Comparison of ENCODE assay signal across 8 cellular contexts in the genomic region with DNA sequence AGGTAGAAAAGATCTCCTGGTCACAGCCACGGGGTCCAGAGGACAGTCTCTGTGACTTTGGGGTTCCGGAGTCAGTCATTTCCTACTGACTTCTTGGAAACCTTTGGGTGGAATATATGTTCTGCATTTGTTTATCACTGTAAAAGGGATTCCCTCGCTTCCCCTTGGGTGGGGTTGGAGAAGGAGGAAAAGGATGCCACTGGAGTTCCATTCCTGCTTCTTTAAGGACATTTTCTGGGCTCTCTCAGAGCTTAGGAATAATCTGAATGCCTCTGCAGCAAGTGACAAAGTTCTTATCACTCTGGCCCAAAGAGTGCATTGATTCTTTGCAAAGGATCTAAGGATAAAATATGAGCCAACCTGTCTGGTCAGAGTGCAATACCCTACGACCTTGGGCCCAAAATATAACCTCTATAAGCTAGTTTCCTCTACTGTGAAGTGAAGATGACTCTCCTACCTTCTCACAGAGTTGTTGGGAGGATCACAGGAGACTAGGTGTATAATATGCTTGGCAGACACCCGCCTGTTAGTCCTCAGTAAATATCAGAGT. TPM values are rescaled to one million over a fixed set of nuclear protein-coding genes. Genes with fewer than 3 reads are reported as not detected.
DNase-seq lines count a peak whose midpoint lies in the region; ATAC-seq and TF ChIP-seq lines count a peak whose summit lies in the region.

No MANE protein-coding gene starts in this region.

- ATAC-seq in T-helper 17 cell (no peak), right cardiac atrium (no peak), GM19324 (IDR thresholded peaks at IDR 0.05; ENCODE audit: low FRiP score, unreplicated experiment) (no peak), GM21529 (IDR thresholded peaks at IDR 0.05; ENCODE audit: unreplicated experiment) (no peak)

- peak overlapping the region; percentile 54 for H3K4me2 ChIP-seq in DOHH2 (ENCODE audit: low read length)

- H3K4me3 ChIP-seq in DOHH2 (ENCODE audit: low read length): peak overlapping the region; percentile 28; the same call in 1 of the 2 replicates
- H3K4me3 ChIP-seq in right cardiac atrium (ENCODE audit: low read length): no peak overlapping the region
- H3K4me3 ChIP-seq in skin epidermis: no peak overlapping the region
- no peak overlapping the region for H3K4me3 ChIP-seq in SJCRH30

- H3K4me3 Mint-ChIP-seq in T-helper 17 cell: peak overlapping the region; percentile 63

- peaks cover 78% of the 10 kb centered on the region for H3K4me1 Mint-ChIP-seq in T-helper 17 cell

- H3K4me1 ChIP-seq in DOHH2 (ENCODE audit: control insufficient read depth, low read length) (peaks cover 23% of the 10 kb centered on the region), right cardiac atrium (ENCODE audit: control insufficient read depth, insufficient read depth, low read length) (peaks cover 21% of the 10 kb centered on the region), SJCRH30 (peaks cover 4% of the 10 kb centered on the region; the same call in 1 of the 2 replicates)

- H3K27me3 ChIP-seq in DOHH2 (ENCODE audit: control insufficient read depth, low read length) (no peaks in the 10 kb centered on the region), right cardiac atrium (ENCODE audit: control insufficient read depth, insufficient read depth) (no peaks in the 10 kb centered on the region), SJCRH30 (no peaks in the 10 kb centered on the region)

- no peaks in the 10 kb centered on the region for H4K20me1 ChIP-seq in DOHH2 (ENCODE audit: control insufficient read depth, insufficient read depth, low read depth, low read length)

- TF ChIP-seq CTCF in DOHH2 (IDR thresholded peaks at IDR 0.05; ENCODE audit: low read depth, low read length, poor library complexity, severe bottlenecking): no peak

- WGBS in right cardiac atrium: 71% methylated on average over 5 of the region's 5 CpGs

- intact Hi-C loops in right cardiac atrium (cut with DNase I): no loop called here

- no peaks in the 10 kb centered on the region for H3K79me2 ChIP-seq in DOHH2 (ENCODE audit: control insufficient read depth, low read length)

- H3K27ac ChIP-seq in DOHH2 (ENCODE audit: low read depth, low read length) (no peak overlapping the region), right cardiac atrium (ENCODE audit: low read length) (peak overlapping the region; percentile 43), skin epidermis (peak overlapping the region in 20 of 21 experiments; percentile 10 to 93 (median 74)), SJCRH30 (no peak overlapping the region)

- DNase-seq in T-helper 17 cell: no peak
- no peak for DNase-seq in right cardiac atrium
- DNase-seq in SJCRH30: no peak
- DNase-seq in NK-92 treated with Interleukin-12 subunit alpha and Interleukin-12 subunit beta, amount 100 ng/mL, for 24 hours (lab: John Stamatoyannopoulos, UW): no peak

- H3K9me2 ChIP-seq in DOHH2 (replicated peaks; ENCODE audit: control insufficient read depth, low read length): no peaks in the 10 kb centered on the region

- no peaks in the 10 kb centered on the region for H3K27me3 Mint-ChIP-seq in T-helper 17 cell

- H3K36me3 ChIP-seq in DOHH2 (ENCODE audit: control insufficient read depth, low read length) (no peaks in the 10 kb centered on the region), SJCRH30 (no peaks in the 10 kb centered on the region)

- H3K27ac Mint-ChIP-seq in T-helper 17 cell: peak overlapping the region; percentile 95

- H3F3A ChIP-seq in DOHH2 (ENCODE audit: control insufficient read depth, insufficient read depth): 0 out of 2 replicates have a peak, but pooled peaks cover 2% of the 10 kb centered on the region

- peaks cover 3% of the 10 kb centered on the region for H3K36me3 Mint-ChIP-seq in T-helper 17 cell (ENCODE audit: low read depth)

- H3K9me3 ChIP-seq in DOHH2 (ENCODE audit: control insufficient read depth, insufficient read depth, low read length) (no peaks in the 10 kb centered on the region), T-helper 17 cell (ENCODE audit: control insufficient read depth, low read length, poor library complexity, severe bottlenecking) (no peaks in the 10 kb centered on the region), right cardiac atrium (ENCODE audit: control insufficient read depth, low read length) (no peaks in the 10 kb centered on the region), SJCRH30 (replicated peaks) (no peaks in the 10 kb centered on the region)

RNA-seq across cellular contexts. Expression of gene ARHGEF3, which starts 17.2 kb away (rescaled TPM):
- 10 to 100 TPM; 70.2 to 71.0 TPM for total RNA-seq in T-helper 17 cell
- 10 to 100 TPM; 10.0 to 11.4 (median 11.2) TPM for total RNA-seq in right cardiac atrium
- polyA plus RNA-seq in right cardiac atrium: 5.9 TPM
- 24.9 and 29.9 TPM in 2 replicates for total RNA-seq in SJCRH30 (2014; rRNA removed; shearing (Covaris generic))

Comparison
In these comparisons a context has a peak if more than half of its experiments do, and no peak if none do; other contexts are left out.
1. H3K27ac ChIP-seq: peak in right cardiac atrium (single experiment) and skin epidermis (20 of 21); none in DOHH2 (single experiment) and SJCRH30 (single experiment).